ENCODE assay signal across 11 cellular contexts in the genomic region with DNA sequence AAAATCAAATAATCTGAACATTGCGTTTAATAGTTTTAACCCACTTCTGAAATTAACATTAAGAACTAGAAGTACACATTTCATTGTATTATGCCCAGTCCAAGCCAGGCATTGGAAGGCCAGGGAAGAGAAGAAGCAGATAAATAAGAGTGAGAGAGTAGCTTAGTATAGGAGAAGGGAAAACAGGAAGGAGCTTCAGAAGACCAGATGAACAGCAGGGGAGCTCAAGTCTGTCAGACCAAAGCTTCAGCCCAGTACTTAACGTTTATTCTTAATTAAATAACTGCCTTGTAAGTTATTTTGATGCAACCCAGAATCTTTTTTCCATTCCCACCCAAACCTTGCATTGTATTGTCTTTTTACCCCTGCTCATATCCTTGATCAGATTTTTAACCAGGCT. TPM values are rescaled to one million over a fixed set of nuclear protein-coding genes. Genes with fewer than 3 reads are reported as not detected.
DNase-seq lines count a peak whose midpoint lies in the region; ATAC-seq and TF ChIP-seq lines count a peak whose summit lies in the region.
"Had no signal": no experiment of that assay in that cellular context is flagged by ENCODE, and none has a peak within 500 bp of the region (broad histone marks: within the 10 kb centered on the region; RNA-seq: fewer than 3 reads in every experiment).

No MANE protein-coding gene starts in this region.

- H3K79me2 ChIP-seq in OCI-LY7 (ENCODE audit: insufficient read depth, low read depth, low read length), result peaks cover 100% of the 10 kb centered on the region

- H3K36me3 Mint-ChIP-seq in activated T-cell treated with anti-CD3 and anti-CD28 coated beads, Interleukin-2, amount 50 U/mL, for 4 hours (ENCODE audit: insufficient read depth), result peaks cover 5% of the 10 kb centered on the region
- peaks cover under 1% of the 10 kb centered on the region for H3K36me3 Mint-ChIP-seq in effector memory CD8-positive, alpha-beta T cell (ENCODE audit: insufficient read depth)
- H3K36me3 Mint-ChIP-seq in stimulated activated memory B cell treated with anti-CD40 and anti-IgM and Interleukin-4, amounts not matched to agents 10 μg/mL and 1 μg/mL and 100 μg/mL, for 72 hours, result peaks cover 6% of the 10 kb centered on the region

- peaks cover 5% of the 10 kb centered on the region; the same call in 1 of the 2 replicates for H4K20me1 ChIP-seq in OCI-LY7 (ENCODE audit: insufficient read depth, low read length)

- H3K27ac Mint-ChIP-seq in effector memory CD8-positive, alpha-beta T cell, result peak overlapping the region; percentile 86 to 95
- H3K27ac Mint-ChIP-seq in stimulated activated memory B cell treated with anti-CD40 and anti-IgM and Interleukin-4, amounts not matched to agents 10 μg/mL and 1 μg/mL and 100 μg/mL, for 72 hours, result peak overlapping the region; percentile 91

- intact Hi-C loops in OCI-LY7 (cut with micrococcal nuclease; ENCODE audit: unreplicated experiment), result no loop called here

- peak; percentile 37; the same call in 1 of the 2 replicates for TF ChIP-seq CTCF in OCI-LY7 (conservative IDR thresholded peaks at IDR 0.05; ENCODE audit: low read length)

- no peaks in the 10 kb centered on the region for H3K9me3 Mint-ChIP-seq in activated T-cell treated with anti-CD3 and anti-CD28 coated beads, Interleukin-2, amount 50 U/mL, for 4 hours
- no peaks in the 10 kb centered on the region for H3K9me3 Mint-ChIP-seq in effector memory CD8-positive, alpha-beta T cell
- no peaks in the 10 kb centered on the region for H3K9me3 Mint-ChIP-seq in stimulated activated memory B cell treated with anti-CD40 and anti-IgM and Interleukin-4, amounts not matched to agents 10 μg/mL and 1 μg/mL and 100 μg/mL, for 72 hours

- peaks cover 92% of the 10 kb centered on the region for H3K4me1 ChIP-seq in OCI-LY7 (ENCODE audit: insufficient read depth, low read length, poor library complexity, severe bottlenecking)

- H3K4me1 Mint-ChIP-seq in activated T-cell treated with anti-CD3 and anti-CD28 coated beads, Interleukin-2, amount 50 U/mL, for 4 hours (ENCODE audit: low read depth), result peaks cover 86% of the 10 kb centered on the region
- H3K4me1 Mint-ChIP-seq in effector memory CD8-positive, alpha-beta T cell (ENCODE audit: low read depth in 2 of 2), result peaks cover 58 to 78% of the 10 kb centered on the region in 2 donors
- H3K4me1 Mint-ChIP-seq in stimulated activated memory B cell treated with anti-CD40 and anti-IgM and Interleukin-4, amounts not matched to agents 10 μg/mL and 1 μg/mL and 100 μg/mL, for 72 hours, result peaks cover 80% of the 10 kb centered on the region

- H3K9me2 ChIP-seq in OCI-LY7 (ENCODE audit: insufficient read depth, low read length), result no peaks in the 10 kb centered on the region

- H3K4me2 ChIP-seq in OCI-LY7 (ENCODE audit: low read length), result peak overlapping the region; percentile 79
- H3K4me2 ChIP-seq: smooth muscle cell had no signal

- peak overlapping the region; percentile 16; the same call in 1 of the 2 replicates for H2AFZ ChIP-seq in OCI-LY7 (ENCODE audit: low read length)

- peak overlapping the region; percentile 35 for H3K4me3 Mint-ChIP-seq in activated T-cell treated with anti-CD3 and anti-CD28 coated beads, Interleukin-2, amount 50 U/mL, for 4 hours
- peak overlapping the region; percentile 52 to 68 for H3K4me3 Mint-ChIP-seq in effector memory CD8-positive, alpha-beta T cell
- H3K4me3 Mint-ChIP-seq in stimulated activated memory B cell treated with anti-CD40 and anti-IgM and Interleukin-4, amounts not matched to agents 10 μg/mL and 1 μg/mL and 100 μg/mL, for 72 hours, result peak overlapping the region; percentile 47

- no peaks in the 10 kb centered on the region for H3K27me3 Mint-ChIP-seq in activated T-cell treated with anti-CD3 and anti-CD28 coated beads, Interleukin-2, amount 50 U/mL, for 4 hours (ENCODE audit: low read depth)
- no peaks in the 10 kb centered on the region for H3K27me3 Mint-ChIP-seq in effector memory CD8-positive, alpha-beta T cell
- no peaks in the 10 kb centered on the region for H3K27me3 Mint-ChIP-seq in stimulated activated memory B cell treated with anti-CD40 and anti-IgM and Interleukin-4, amounts not matched to agents 10 μg/mL and 1 μg/mL and 100 μg/mL, for 72 hours

- H3K27ac ChIP-seq in OCI-LY7 (ENCODE audit: low read depth, low read length, poor library complexity, severe bottlenecking), result peak overlapping the region; percentile 77

- CTCF ChIA-PET in OCI-LY7 (lab: Charles Lee; ENCODE audit: unreplicated experiment), result interaction anchor here (1.1 to 1.3 kb wide), 2 partner anchors 11 to 78 kb away, joined by 3 to 4 read pairs; a partner anchor contains a TSS

- H3K36me3 ChIP-seq in OCI-LY7 (ENCODE audit: insufficient read depth, low read length), result peaks cover 18% of the 10 kb centered on the region

- no TSS peak for BruUV-seq in OCI-LY7 (replicated peaks; lab: Mats Ljungman, UMichigan)

- POLR2A ChIA-PET in OCI-LY7 (lab: Charles Lee), result interaction anchor here (0.7 to 2.7 kb wide), 5 partner anchors 9 to 19 kb away, joined by 3 to 34 read pairs (median 5); a partner anchor contains a TSS

- DNase-seq in activated T-cell treated with anti-CD3 and anti-CD28 coated beads, Interleukin-2, amount 50 U/mL, for 4 hours, result no peak
- DNase-seq in activated T-cell treated with anti-CD3 and anti-CD28 coated beads, Interleukin-2, amount 50 U/mL, for 1 hour, result no peak
- DNase-seq in OCI-LY7 (ENCODE audit: low spot score) (peak; percentile 50), NCI-H1694 (lab: John Stamatoyannopoulos, UW) (no peak), NCI-H1092 (lab: John Stamatoyannopoulos, UW) (no peak), glomerular visceral epithelial cell (ENCODE audit: extremely low spot score) (no peak)
- no peak for DNase-seq in effector memory CD8-positive, alpha-beta T cell
- DNase-seq: AML-193 had no signal

- H3K4me3 ChIP-seq in OCI-LY7 (ENCODE audit: low read depth, low read length, poor library complexity, severe bottlenecking), result peak overlapping the region; percentile 49
- H3K4me3 ChIP-seq: smooth muscle cell had no signal

- no peak for ATAC-seq in activated T-cell treated with anti-CD3 and anti-CD28 coated beads, Interleukin-2, amount 50 U/mL, for 4 hours
- no peak for ATAC-seq in effector memory CD8-positive, alpha-beta T cell (replicated peaks)
- no peak for ATAC-seq in stimulated activated memory B cell treated with anti-CD40 and anti-IgM and Interleukin-4, amounts not matched to agents 10 μg/mL and 1 μg/mL and 100 μg/mL, for 72 hours
- ATAC-seq: activated CD4-positive, CD25-positive, alpha-beta regulatory T cell treated with anti-CD3 and anti-CD28 coated beads, Interleukin-2, amount 50 U/mL, for 24 hours had no signal

- H3K9me3 ChIP-seq in OCI-LY7 (ENCODE audit: low read length), result no peaks in the 10 kb centered on the region

RNA-seq across cellular contexts. Expression of a gene that starts 11.5 kb away (rescaled TPM):
- 10 to 100 TPM; 30.5 to 36.8 (median 34.4) TPM for total RNA-seq in activated T-cell treated with anti-CD3 and anti-CD28 coated beads, Interleukin-2, amount 50 U/mL, for 4 hours
- total RNA-seq in OCI-LY7 (2014; rRNA removed; shearing (Covaris generic)), result 47.1 and 50.2 TPM in 2 replicates
- total RNA-seq in OCI-LY7 (2022), result 55.0 and 55.7 TPM in 2 replicates

RNA-seq across cellular contexts. Expression of a gene that starts 13.4 kb away (rescaled TPM):
- total RNA-seq in activated T-cell treated with anti-CD3 and anti-CD28 coated beads, Interleukin-2, amount 50 U/mL, for 4 hours, result 100 to 1,000 TPM; 116 to 124 (median 123) TPM
- 69.8 and 81.9 TPM in 2 replicates for total RNA-seq in OCI-LY7 (2014; rRNA removed; shearing (Covaris generic))
- 104 and 115 TPM in 2 replicates for total RNA-seq in OCI-LY7 (2022)
